ENCODE assay signal across 8 cellular contexts in genomic region chr13:49436890-49437289, GRCh38. TPM values are rescaled to one million over a fixed set of nuclear protein-coding genes. Genes with fewer than 3 reads are reported as not detected.
DNase-seq lines count a peak whose midpoint lies in the region; ATAC-seq lines count a peak whose summit lies in the region.

No MANE protein-coding gene starts in this region.

- peak; percentile 69 for DNase-seq in EH (ENCODE audit: low read depth)
- DNase-seq in RPMI7951 (ENCODE audit: low read depth), result peak; percentile 47
- peak; percentile 57 for DNase-seq in fibroblast of the conjunctiva (ENCODE audit: low read depth)
- DNase-seq in posterior vena cava (ENCODE audit: low spot score), result peak; percentile 83
- DNase-seq in NCI-H748 (lab: John Stamatoyannopoulos, UW; ENCODE audit: unreplicated experiment), result no peak
- DNase-seq in NCI-H1092 treated with DMSO at 0.1 percent for 48 hours (lab: John Stamatoyannopoulos, UW), result no peak

- ATAC-seq in GM21825 (IDR thresholded peaks at IDR 0.05; ENCODE audit: unreplicated experiment) (no peak), HG02798 (IDR thresholded peaks at IDR 0.05; ENCODE audit: poor library complexity, unreplicated experiment) (no peak)

- intact Hi-C loops in posterior vena cava (cut with DNase I), result loop anchor here (2.0 kb wide), 1 partner anchor 136 kb away; no protein-coding TSS in a partner anchor

RNA-seq across cellular contexts. Expression of gene CAB39L, which starts 7.0 kb away (rescaled TPM):
- 8.3 and 12.6 TPM in 2 replicates for total RNA-seq in RPMI7951 (2014; rRNA removed; shearing (Covaris generic))
- total RNA-seq in posterior vena cava, result 10 to 100 TPM; 24.9 to 39.3 TPM

RNA-seq across cellular contexts. Expression of gene SETDB2, which starts 7.2 kb away (rescaled TPM):
- 4.8 and 5.5 TPM in 2 replicates for total RNA-seq in RPMI7951 (2014; rRNA removed; shearing (Covaris generic))
- 10 to 100 TPM; 11.0 to 11.7 TPM for total RNA-seq in posterior vena cava

RNA-seq across cellular contexts. Expression of gene PHF11, which starts 58.9 kb away (rescaled TPM):
- 18.2 and 20.2 TPM in 2 replicates for total RNA-seq in RPMI7951 (2014; rRNA removed; shearing (Covaris generic))
- 10 to 100 TPM; 49.8 to 54.1 TPM for total RNA-seq in posterior vena cava

Comparison
In these comparisons a context has a peak if more than half of its experiments do, and no peak if none do; other contexts are left out.
1. DNase-seq: peak in EH (single experiment), RPMI7951 (single experiment), fibroblast of the conjunctiva (single experiment) and posterior vena cava (single experiment); none in NCI-H748 (single experiment) and NCI-H1092 treated with DMSO at 0.1 percent for 48 hours (single experiment).